ENCODE assay signal across 14 cellular contexts in genomic region chr5:142976861-142977260, GRCh38.
DNase-seq lines count a peak whose midpoint lies in the region; TF ChIP-seq lines count a peak whose summit lies in the region.
"Had no signal": no experiment of that assay in that cellular context is flagged by ENCODE, and none has a peak within 500 bp of the region (broad histone marks: within the 10 kb centered on the region; RNA-seq: fewer than 3 reads in every experiment).

No MANE protein-coding gene starts in this region.

- TF ChIP-seq CTCF in Loucy (conservative IDR thresholded peaks at IDR 0.05; ENCODE audit: low read length) (no peak), nephron progenitor cell (IDR thresholded peaks at IDR 0.05) (no peak)

- H3K27ac Mint-ChIP-seq in activated naive CD8-positive, alpha-beta T cell treated with anti-CD3 and anti-CD28 coated beads for 36 hours: peak overlapping the region; percentile 82
- peak overlapping the region; percentile 29 for H3K27ac Mint-ChIP-seq in nephron progenitor cell

- peak overlapping the region; percentile 48 for H3K4me2 ChIP-seq in Loucy (ENCODE audit: low read depth, low read length, poor library complexity, severe bottlenecking)
- H3K4me2 ChIP-seq: hepatocyte had no signal

- H3K4me3 Mint-ChIP-seq in activated naive CD8-positive, alpha-beta T cell treated with anti-CD3 and anti-CD28 coated beads for 36 hours: no peak overlapping the region
- H3K4me3 Mint-ChIP-seq in nephron progenitor cell: no peak overlapping the region

- no peak overlapping the region for H3K4me3 ChIP-seq in Loucy (ENCODE audit: low read length, poor library complexity, severe bottlenecking)
- H3K4me3 ChIP-seq: adrenal gland, hepatocyte, K562, right lobe of liver had no signal

- no peaks in the 10 kb centered on the region for H4K20me1 ChIP-seq in Loucy (ENCODE audit: insufficient read depth, low read length, poor library complexity, severe bottlenecking)

- peak; percentile 15 for DNase-seq in Caki2 (ENCODE audit: low read depth)
- DNase-seq in activated naive CD8-positive, alpha-beta T cell treated with anti-CD3 and anti-CD28 coated beads for 36 hours: no peak
- DNase-seq in nephron progenitor cell: no peak
- DNase-seq in ecto neural progenitor cell (ENCODE audit: low spot score): no peak
- DNase-seq in DMS 273 (lab: John Stamatoyannopoulos, UW; ENCODE audit: unreplicated experiment): no peak
- DNase-seq in NCI-H748 treated with DMSO at 0.1 percent for 48 hours (lab: John Stamatoyannopoulos, UW): no peak
- DNase-seq in dedifferentiated amniotic fluid mesenchymal stem cell (ENCODE audit: extremely low spot score): no peak
- DNase-seq: adrenal gland, DMS53, NCI-H2171, right lobe of liver had no signal

- no peaks in the 10 kb centered on the region for H3K36me3 ChIP-seq in Loucy (ENCODE audit: insufficient read depth, low read length)
- H3K36me3 ChIP-seq: adrenal gland, right lobe of liver had no signal

- H3K36me3 Mint-ChIP-seq in activated naive CD8-positive, alpha-beta T cell treated with anti-CD3 and anti-CD28 coated beads for 36 hours: peaks cover 28% of the 10 kb centered on the region
- H3K36me3 Mint-ChIP-seq in nephron progenitor cell (ENCODE audit: low read depth): no peaks in the 10 kb centered on the region

- H3F3A ChIP-seq in Loucy (ENCODE audit: low read depth): no peaks in the 10 kb centered on the region

- no peaks in the 10 kb centered on the region for H3K9me3 ChIP-seq in Loucy (ENCODE audit: insufficient read depth, low read depth, low read length)
- H3K9me3 ChIP-seq: adrenal gland, right lobe of liver had no signal

- no peaks in the 10 kb centered on the region for H3K9me2 ChIP-seq in Loucy (replicated peaks; ENCODE audit: low read depth, low read length)

- H3K9me3 Mint-ChIP-seq in activated naive CD8-positive, alpha-beta T cell treated with anti-CD3 and anti-CD28 coated beads for 36 hours: peaks cover 3% of the 10 kb centered on the region
- no peaks in the 10 kb centered on the region for H3K9me3 Mint-ChIP-seq in nephron progenitor cell

- H3K4me1 Mint-ChIP-seq in activated naive CD8-positive, alpha-beta T cell treated with anti-CD3 and anti-CD28 coated beads for 36 hours: peaks cover 58% of the 10 kb centered on the region
- peaks cover 24% of the 10 kb centered on the region for H3K4me1 Mint-ChIP-seq in nephron progenitor cell

- no peak overlapping the region for H2AFZ ChIP-seq in Loucy (ENCODE audit: low read length)
- H2AFZ ChIP-seq: hepatocyte had no signal

- H3K27me3 ChIP-seq in Loucy (ENCODE audit: insufficient read depth, low read length, poor library complexity, severe bottlenecking): no peaks in the 10 kb centered on the region
- H3K27me3 ChIP-seq: adrenal gland, hepatocyte, right lobe of liver had no signal

- H3K27me3 Mint-ChIP-seq in activated naive CD8-positive, alpha-beta T cell treated with anti-CD3 and anti-CD28 coated beads for 36 hours: no peaks in the 10 kb centered on the region
- H3K27me3 Mint-ChIP-seq in nephron progenitor cell (ENCODE audit: low read depth, poor library complexity): peaks cover 3% of the 10 kb centered on the region

- H3K9ac ChIP-seq in Loucy (ENCODE audit: low read depth, low read length, poor library complexity, severe bottlenecking): no peak overlapping the region

- H3K4me1 ChIP-seq in Loucy (ENCODE audit: insufficient read depth, low read length, poor library complexity, severe bottlenecking): peaks cover 37% of the 10 kb centered on the region

- no peaks in the 10 kb centered on the region for H3K79me2 ChIP-seq in Loucy (ENCODE audit: insufficient read depth, low read length)
- H3K79me2 ChIP-seq: hepatocyte had no signal

- in situ Hi-C loops in Caki2 (cut with HindIII; ENCODE audit: low pct_unique_long_range_greater_than_20kb, low sequenced_read_pairs): no loop called here
